ENCODE assay signal across 8 cellular contexts in the genomic region with DNA sequence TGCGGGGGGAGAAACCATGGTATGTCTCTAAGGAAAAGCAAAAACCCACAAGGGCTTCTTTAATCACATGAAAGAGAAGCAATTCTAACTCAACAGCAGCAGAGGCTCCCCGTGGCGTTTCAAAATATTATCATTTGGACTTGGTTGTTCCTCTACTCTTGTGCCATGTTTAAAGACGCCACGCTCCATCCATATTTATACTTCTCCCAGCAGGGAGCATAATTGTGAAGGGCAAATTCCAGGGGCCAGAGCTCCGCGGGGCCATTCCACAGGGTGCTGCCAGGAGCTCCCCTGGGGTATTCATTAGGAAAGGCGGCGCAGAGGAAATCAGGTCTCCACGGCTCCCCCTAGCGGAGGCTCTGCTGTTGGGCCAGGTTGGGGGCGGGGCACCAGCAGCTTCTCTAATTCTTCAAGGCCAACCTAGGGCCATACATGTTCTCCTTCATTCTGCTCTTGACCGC.
DNase-seq lines count a peak whose midpoint lies in the region; ATAC-seq and TF ChIP-seq lines count a peak whose summit lies in the region.

No MANE protein-coding gene starts in this region.

- TF ChIP-seq CTCF in endodermal cell (conservative IDR thresholded peaks at IDR 0.05) = peak; percentile 97

- ATAC-seq in GM18498 (IDR thresholded peaks at IDR 0.05; ENCODE audit: unreplicated experiment) (peak; percentile 87), HG02885 (IDR thresholded peaks at IDR 0.05; ENCODE audit: poor library complexity, unreplicated experiment) (peak; percentile 90), HG03442 (IDR thresholded peaks at IDR 0.05; ENCODE audit: unreplicated experiment) (no peak)
- peak; percentile 85 for ATAC-seq in activated CD8-positive, alpha-beta T cell treated with anti-CD3 and anti-CD28 coated beads, Interleukin-2, amount 10 ng/mL, durations not matched to agents 7 days and 5 days
- peak; percentile 58 to 73 for ATAC-seq in natural killer cell treated with Interleukin-12 subunit alpha and Interleukin-12 subunit beta and Interleukin-15 and Interleukin-18, amount 100 ng/mL, for 72 hours

- H3K27me3 Mint-ChIP-seq in activated CD8-positive, alpha-beta T cell treated with anti-CD3 and anti-CD28 coated beads, Interleukin-2, amount 10 ng/mL, durations not matched to agents 7 days and 5 days (ENCODE audit: low read depth) = peaks cover 4% of the 10 kb centered on the region
- peaks cover 24% of the 10 kb centered on the region for H3K27me3 Mint-ChIP-seq in endodermal cell (ENCODE audit: insufficient read depth)
- no peaks in the 10 kb centered on the region for H3K27me3 Mint-ChIP-seq in natural killer cell treated with Interleukin-12 subunit alpha and Interleukin-12 subunit beta and Interleukin-15 and Interleukin-18, amount 100 ng/mL, for 72 hours

- H3K36me3 ChIP-seq in endodermal cell (ENCODE audit: control insufficient read depth, insufficient read depth, low read length) = no peaks in the 10 kb centered on the region

- H3K4me1 ChIP-seq in endodermal cell (ENCODE audit: control insufficient read depth, insufficient read depth, low read length) = no peaks in the 10 kb centered on the region

- CTCF ChIA-PET in activated CD8-positive, alpha-beta T cell treated with anti-CD3 and anti-CD28 coated beads, Interleukin-2, amount 10 ng/mL, durations not matched to agents 7 days and 5 days (lab: Charles Lee) = interaction anchor here (0.7 to 2.0 kb wide), 38 partner anchors 8 to 639 kb away, joined by 3 to 37 read pairs (median 3); partner anchors contain the start of gene PRKACB

- H3K27ac Mint-ChIP-seq in activated CD8-positive, alpha-beta T cell treated with anti-CD3 and anti-CD28 coated beads, Interleukin-2, amount 10 ng/mL, durations not matched to agents 7 days and 5 days = no peak overlapping the region
- peak overlapping the region; percentile 56 for H3K27ac Mint-ChIP-seq in endodermal cell
- peak overlapping the region in 1 of 2 donors; percentile 33 for H3K27ac Mint-ChIP-seq in natural killer cell treated with Interleukin-12 subunit alpha and Interleukin-12 subunit beta and Interleukin-15 and Interleukin-18, amount 100 ng/mL, for 72 hours

- H3K36me3 Mint-ChIP-seq in activated CD8-positive, alpha-beta T cell treated with anti-CD3 and anti-CD28 coated beads, Interleukin-2, amount 10 ng/mL, durations not matched to agents 7 days and 5 days (ENCODE audit: low read depth) = no peaks in the 10 kb centered on the region
- no peaks in the 10 kb centered on the region for H3K36me3 Mint-ChIP-seq in endodermal cell (ENCODE audit: low read depth)
- H3K36me3 Mint-ChIP-seq in natural killer cell treated with Interleukin-12 subunit alpha and Interleukin-12 subunit beta and Interleukin-15 and Interleukin-18, amount 100 ng/mL, for 72 hours = no peaks in the 10 kb centered on the region

- peak overlapping the region; percentile 63 for H3K4me3 Mint-ChIP-seq in activated CD8-positive, alpha-beta T cell treated with anti-CD3 and anti-CD28 coated beads, Interleukin-2, amount 10 ng/mL, durations not matched to agents 7 days and 5 days
- H3K4me3 Mint-ChIP-seq in endodermal cell = peak overlapping the region; percentile 42
- H3K4me3 Mint-ChIP-seq in natural killer cell treated with Interleukin-12 subunit alpha and Interleukin-12 subunit beta and Interleukin-15 and Interleukin-18, amount 100 ng/mL, for 72 hours = no peak overlapping the region

- POLR2A ChIA-PET in activated CD8-positive, alpha-beta T cell treated with anti-CD3 and anti-CD28 coated beads, Interleukin-2, amount 10 ng/mL, durations not matched to agents 7 days and 5 days (lab: Charles Lee) = no interaction called here

- no peaks in the 10 kb centered on the region for H3K9me3 Mint-ChIP-seq in activated CD8-positive, alpha-beta T cell treated with anti-CD3 and anti-CD28 coated beads, Interleukin-2, amount 10 ng/mL, durations not matched to agents 7 days and 5 days (ENCODE audit: insufficient read depth)
- H3K9me3 Mint-ChIP-seq in endodermal cell = peaks cover 3% of the 10 kb centered on the region
- no peaks in the 10 kb centered on the region for H3K9me3 Mint-ChIP-seq in natural killer cell treated with Interleukin-12 subunit alpha and Interleukin-12 subunit beta and Interleukin-15 and Interleukin-18, amount 100 ng/mL, for 72 hours

- peaks cover 36% of the 10 kb centered on the region for H3K4me1 Mint-ChIP-seq in activated CD8-positive, alpha-beta T cell treated with anti-CD3 and anti-CD28 coated beads, Interleukin-2, amount 10 ng/mL, durations not matched to agents 7 days and 5 days (ENCODE audit: low read depth)
- peaks cover 6% of the 10 kb centered on the region for H3K4me1 Mint-ChIP-seq in endodermal cell
- peaks cover 26 to 33% of the 10 kb centered on the region in 2 donors for H3K4me1 Mint-ChIP-seq in natural killer cell treated with Interleukin-12 subunit alpha and Interleukin-12 subunit beta and Interleukin-15 and Interleukin-18, amount 100 ng/mL, for 72 hours (ENCODE audit: low read depth in 2 of 2)

- no peak overlapping the region for H3K4me3 ChIP-seq in endodermal cell (ENCODE audit: low read length)

- peak; percentile 53 to 86 for DNase-seq in NCI-H526 (lab: John Stamatoyannopoulos, UW)
- peak; percentile 83 for DNase-seq in activated CD8-positive, alpha-beta T cell treated with anti-CD3 and anti-CD28 coated beads, Interleukin-2, amount 10 ng/mL, durations not matched to agents 7 days and 5 days
- peak; percentile 97 for DNase-seq in endodermal cell
- DNase-seq in natural killer cell treated with Interleukin-12 subunit alpha and Interleukin-12 subunit beta and Interleukin-15 and Interleukin-18, amount 100 ng/mL, for 72 hours (ENCODE audit: low spot score) = peak; percentile 71
- peak; percentile 21 for DNase-seq in stromal cell of bone marrow (ENCODE audit: low read depth)

- peaks cover 6% of the 10 kb centered on the region for H3K27me3 ChIP-seq in endodermal cell (ENCODE audit: control insufficient read depth, insufficient read depth, low read length, poor library complexity, severe bottlenecking)

- WGBS in endodermal cell (ENCODE audit: insufficient coverage in 1 of 2, insufficient read length in 1 of 2), 2 experiments = 63 to 80% methylated on average over 7 to 13 of the region's 13 CpGs

- H3K9ac ChIP-seq in endodermal cell (ENCODE audit: extremely low read depth, low read length, poor library complexity, severe bottlenecking) = no peak overlapping the region

- no peaks in the 10 kb centered on the region for H3K9me3 ChIP-seq in endodermal cell (ENCODE audit: control insufficient read depth, low read length)

- H3K27ac ChIP-seq in endodermal cell (ENCODE audit: low read depth, low read length) = no peak overlapping the region

Comparison
In these comparisons a context has a peak if more than half of its experiments do, and no peak if none do; other contexts are left out.
1. DNase-seq: peak in every context shown above with its lines; median percentile 97 in endodermal cell; 83 in activated CD8-positive, alpha-beta T cell treated with anti-CD3 and anti-CD28 coated beads, Interleukin-2, amount 10 ng/mL, durations not matched to agents 7 days and 5 days; 71 in natural killer cell treated with Interleukin-12 subunit alpha and Interleukin-12 subunit beta and Interleukin-15 and Interleukin-18, amount 100 ng/mL, for 72 hours; 70 in NCI-H526; 21 in stromal cell of bone marrow.